1 cellular context compared by ENCODE assay signal in the genomic region with DNA sequence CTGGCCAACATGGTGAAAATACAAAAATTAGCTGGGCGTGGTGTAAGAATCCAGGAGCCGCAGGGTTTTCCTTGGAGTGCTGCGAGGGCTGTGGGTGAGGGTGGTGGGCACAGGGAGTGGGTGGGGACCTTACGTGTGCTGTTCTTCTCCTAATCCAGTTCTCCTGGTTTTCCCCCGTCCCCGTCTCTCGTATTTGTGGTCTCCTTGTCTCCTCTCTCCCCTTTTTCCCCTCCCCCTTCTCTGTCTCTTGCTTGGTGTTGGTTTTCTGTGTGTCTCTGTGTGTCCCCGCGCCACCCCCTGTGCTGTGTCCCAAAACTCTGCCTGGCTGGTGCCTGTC.
TF ChIP-seq lines count a peak whose summit lies in the region.

No MANE protein-coding gene starts in this region.

TF ChIP-seq in K562, 482 proteins besides CTCF, POLR2A, EP300 and RAD21:
- TF ChIP-seq TBL1XR1 (IDR thresholded peaks at IDR 0.05; ENCODE audit: low read length in 2 of 2) (no peak), PTBP1 (IDR thresholded peaks at IDR 0.05; ENCODE audit: low read depth, low read length) (no peak), ATF6 (CRISPR knock-in tag; IDR thresholded peaks at IDR 0.05) (no peak), ARHGAP35 (IDR thresholded peaks at IDR 0.05; ENCODE audit: partially characterized antibody) (no peak), NFIC (IDR thresholded peaks at IDR 0.05) (no peak)
